Comparison of ENCODE assay signal across 1 cellular context in the genomic region with DNA sequence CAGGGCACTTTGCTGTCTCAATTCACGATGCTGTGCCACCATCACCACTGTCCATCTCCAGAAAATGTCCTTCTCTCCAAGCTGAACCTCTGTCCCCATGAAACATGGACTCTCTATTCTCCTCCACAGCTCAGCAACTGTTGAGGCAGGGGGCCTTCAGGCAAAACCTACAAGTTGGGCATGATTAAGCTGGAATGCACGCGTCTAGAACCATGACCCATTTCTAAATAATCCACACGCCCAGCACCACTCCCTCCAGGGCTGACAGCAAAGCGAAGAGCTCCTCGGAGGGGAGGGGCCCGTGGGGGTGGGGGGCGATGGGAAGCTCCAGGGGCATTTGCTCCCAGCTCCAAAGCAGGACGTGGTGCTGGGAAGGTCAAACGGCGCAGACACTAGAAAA.
TF ChIP-seq lines count a peak whose summit lies in the region.

No MANE protein-coding gene starts in this region.

TF ChIP-seq in SK-N-SH treated with all-trans-retinoic acid at 6 μM for 48 hours, 23 proteins besides CTCF, POLR2A, EP300 and RAD21 (continued from another document):
- TF ChIP-seq, protein P1, sequence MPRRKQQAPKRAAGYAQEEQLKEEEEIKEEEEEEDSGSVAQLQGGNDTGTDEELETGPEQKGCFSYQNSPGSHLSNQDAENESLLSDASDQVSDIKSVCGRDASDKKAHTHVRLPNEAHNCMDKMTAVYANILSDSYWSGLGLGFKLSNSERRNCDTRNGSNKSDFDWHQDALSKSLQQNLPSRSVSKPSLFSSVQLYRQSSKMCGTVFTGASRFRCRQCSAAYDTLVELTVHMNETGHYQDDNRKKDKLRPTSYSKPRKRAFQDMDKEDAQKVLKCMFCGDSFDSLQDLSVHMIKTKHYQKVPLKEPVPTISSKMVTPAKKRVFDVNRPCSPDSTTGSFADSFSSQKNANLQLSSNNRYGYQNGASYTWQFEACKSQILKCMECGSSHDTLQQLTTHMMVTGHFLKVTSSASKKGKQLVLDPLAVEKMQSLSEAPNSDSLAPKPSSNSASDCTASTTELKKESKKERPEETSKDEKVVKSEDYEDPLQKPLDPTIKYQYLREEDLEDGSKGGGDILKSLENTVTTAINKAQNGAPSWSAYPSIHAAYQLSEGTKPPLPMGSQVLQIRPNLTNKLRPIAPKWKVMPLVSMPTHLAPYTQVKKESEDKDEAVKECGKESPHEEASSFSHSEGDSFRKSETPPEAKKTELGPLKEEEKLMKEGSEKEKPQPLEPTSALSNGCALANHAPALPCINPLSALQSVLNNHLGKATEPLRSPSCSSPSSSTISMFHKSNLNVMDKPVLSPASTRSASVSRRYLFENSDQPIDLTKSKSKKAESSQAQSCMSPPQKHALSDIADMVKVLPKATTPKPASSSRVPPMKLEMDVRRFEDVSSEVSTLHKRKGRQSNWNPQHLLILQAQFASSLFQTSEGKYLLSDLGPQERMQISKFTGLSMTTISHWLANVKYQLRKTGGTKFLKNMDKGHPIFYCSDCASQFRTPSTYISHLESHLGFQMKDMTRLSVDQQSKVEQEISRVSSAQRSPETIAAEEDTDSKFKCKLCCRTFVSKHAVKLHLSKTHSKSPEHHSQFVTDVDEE (CRISPR knock-in tag; IDR thresholded peaks at IDR 0.05), result no peak
- TF ChIP-seq ZNF565 (CRISPR knock-in tag; conservative IDR thresholded peaks at IDR 0.05; ENCODE audit: low read depth), result no peak
- no peak for TF ChIP-seq CSDC2 (CRISPR knock-in tag; IDR thresholded peaks at IDR 0.05)
- TF ChIP-seq PPARA (CRISPR knock-in tag; IDR thresholded peaks at IDR 0.05; ENCODE audit: borderline replicate concordance), result no peak
- TF ChIP-seq BACH2 (CRISPR knock-in tag; IDR thresholded peaks at IDR 0.05; ENCODE audit: borderline replicate concordance), result no peak
- TF ChIP-seq ZFP3 (CRISPR knock-in tag; IDR thresholded peaks at IDR 0.05), result no peak
- TF ChIP-seq ZNF8 (CRISPR knock-in tag; IDR thresholded peaks at IDR 0.05), result no peak
- TF ChIP-seq ESRRG (CRISPR knock-in tag; IDR thresholded peaks at IDR 0.05), result no peak
- TF ChIP-seq GLIS3 (CRISPR knock-in tag; IDR thresholded peaks at IDR 0.05), result no peak
- TF ChIP-seq, protein P2, sequence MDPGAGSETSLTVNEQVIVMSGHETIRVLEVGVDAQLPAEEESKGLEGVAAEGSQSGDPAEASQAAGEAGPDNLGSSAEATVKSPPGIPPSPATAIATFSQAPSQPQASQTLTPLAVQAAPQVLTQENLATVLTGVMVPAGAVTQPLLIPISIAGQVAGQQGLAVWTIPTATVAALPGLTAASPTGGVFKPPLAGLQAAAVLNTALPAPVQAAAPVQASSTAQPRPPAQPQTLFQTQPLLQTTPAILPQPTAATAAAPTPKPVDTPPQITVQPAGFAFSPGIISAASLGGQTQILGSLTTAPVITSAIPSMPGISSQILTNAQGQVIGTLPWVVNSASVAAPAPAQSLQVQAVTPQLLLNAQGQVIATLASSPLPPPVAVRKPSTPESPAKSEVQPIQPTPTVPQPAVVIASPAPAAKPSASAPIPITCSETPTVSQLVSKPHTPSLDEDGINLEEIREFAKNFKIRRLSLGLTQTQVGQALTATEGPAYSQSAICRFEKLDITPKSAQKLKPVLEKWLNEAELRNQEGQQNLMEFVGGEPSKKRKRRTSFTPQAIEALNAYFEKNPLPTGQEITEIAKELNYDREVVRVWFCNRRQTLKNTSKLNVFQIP (CRISPR knock-in tag; IDR thresholded peaks at IDR 0.05; ENCODE audit: borderline replicate concordance, low read depth), result no peak
- TF ChIP-seq TCF4 (CRISPR knock-in tag; IDR thresholded peaks at IDR 0.05; ENCODE audit: borderline replicate concordance), result no peak
